Comparison of ENCODE assay signal across 9 cellular contexts in genomic region chr16:3878610-3879009, GRCh38. TPM values are rescaled to one million over a fixed set of nuclear protein-coding genes. Genes with fewer than 3 reads are reported as not detected.
DNase-seq lines count a peak whose midpoint lies in the region; ATAC-seq, FAIRE-seq and TF ChIP-seq lines count a peak whose summit lies in the region.
"Had no signal": no experiment of that assay in that cellular context is flagged by ENCODE, and none has a peak within 500 bp of the region (broad histone marks: within the 10 kb centered on the region; RNA-seq: fewer than 3 reads in every experiment).

No MANE protein-coding gene starts in this region.

- DNase-seq in GM12891 (ENCODE audit: insufficient read length, low spot score) (no peak), OCI-M1 (lab: John Stamatoyannopoulos, UW) (peak; percentile 65), epithelial cell of proximal tubule (ENCODE audit: low read depth) (no peak), prostate gland (ENCODE audit: low spot score) (no peak), 8988T (no peak), DMS79 (lab: John Stamatoyannopoulos, UW) (no peak), foreskin keratinocyte (no peak), iPS-NIHi11 (ENCODE audit: low spot score) (no peak)
- DNase-seq: NCI-H1417 treated with DMSO at 0.1 percent for 48 hours had no signal

- H3K4me1 ChIP-seq in prostate gland (replicated peaks) = peaks cover 8% of the 10 kb centered on the region
- H3K4me1 ChIP-seq in foreskin keratinocyte = no peaks in the 10 kb centered on the region

- no peaks in the 10 kb centered on the region for H3K27me3 ChIP-seq in prostate gland (replicated peaks; ENCODE audit: insufficient read depth)
- H3K27me3 ChIP-seq in foreskin keratinocyte = no peaks in the 10 kb centered on the region

- FAIRE-seq in GM12891 (lab: Jason Lieb, UNC) = peak; percentile 38

- H3K4me3 ChIP-seq in epithelial cell of proximal tubule (ENCODE audit: low read depth, low read length) (peak overlapping the region; percentile 82), prostate gland (peak overlapping the region; percentile 86 to 98)

- WGBS in prostate gland = 2% methylated on average over 8 of the region's 8 CpGs

- TF ChIP-seq POLR2A in GM12891 (IDR thresholded peaks at IDR 0.05; ENCODE audit: low read depth, low read length) (no peak), prostate gland (IDR thresholded peaks at IDR 0.05) (no peak)

- H3K36me3 ChIP-seq in prostate gland = no peaks in the 10 kb centered on the region

- no peak overlapping the region for H3K27ac ChIP-seq in prostate gland
- no peak overlapping the region for H3K27ac ChIP-seq in foreskin keratinocyte

- no peak for TF ChIP-seq CTCF in epithelial cell of proximal tubule (conservative IDR thresholded peaks at IDR 0.05; ENCODE audit: low read depth, low read length)
- no peak for TF ChIP-seq CTCF in prostate gland (IDR thresholded peaks at IDR 0.05)
- no peak for TF ChIP-seq CTCF in foreskin keratinocyte (conservative IDR thresholded peaks at IDR 0.05)

- no peaks in the 10 kb centered on the region for H3K9me3 ChIP-seq in prostate gland

- intact Hi-C loops in prostate gland (cut with DNase I) = loop anchor here (1.0 to 5.0 kb wide), 3 partner anchors 106 to 351 kb away; no protein-coding TSS in a partner anchor

- ATAC-seq in foreskin keratinocyte = no peak

TF ChIP-seq in GM12891, 5 proteins besides CTCF, POLR2A, EP300 and RAD21:
- TF ChIP-seq TAF1 (IDR thresholded peaks at IDR 0.05; ENCODE audit: low read depth, low read length) (no peak), PAX5 (IDR thresholded peaks at IDR 0.05; ENCODE audit: insufficient read depth, low read length, severe bottlenecking) (no peak), SPI1 (IDR thresholded peaks at IDR 0.05; ENCODE audit: low read depth, low read length) (peak; percentile 43), POLR2AphosphoS5 (IDR thresholded peaks at IDR 0.05; ENCODE audit: low read depth, low read length) (no peak), POU2F2 (IDR thresholded peaks at IDR 0.05; ENCODE audit: low read depth, low read length) (no peak)
TF ChIP-seq in GM12891: peak in this region for 1.

RNA-seq across cellular contexts. Expression of gene CREBBP, which starts 1.9 kb away (rescaled TPM):
- 10.7 TPM for polyA plus RNA-seq in GM12891 (2012; ENCODE audit: low read depth, missing spikeins)
- total RNA-seq in epithelial cell of proximal tubule (11.3 and 12.1 TPM in 2 replicates), prostate gland (100 to 1,000 TPM in 1 of 2 donors, 10 to 100 TPM in 1; 82.2 to 143 TPM), foreskin keratinocyte (18.7 and 20.7 TPM in 2 replicates)
- polyA plus RNA-seq in foreskin keratinocyte = 3.5 and 3.6 TPM in 2 replicates
